In the genomic region with DNA sequence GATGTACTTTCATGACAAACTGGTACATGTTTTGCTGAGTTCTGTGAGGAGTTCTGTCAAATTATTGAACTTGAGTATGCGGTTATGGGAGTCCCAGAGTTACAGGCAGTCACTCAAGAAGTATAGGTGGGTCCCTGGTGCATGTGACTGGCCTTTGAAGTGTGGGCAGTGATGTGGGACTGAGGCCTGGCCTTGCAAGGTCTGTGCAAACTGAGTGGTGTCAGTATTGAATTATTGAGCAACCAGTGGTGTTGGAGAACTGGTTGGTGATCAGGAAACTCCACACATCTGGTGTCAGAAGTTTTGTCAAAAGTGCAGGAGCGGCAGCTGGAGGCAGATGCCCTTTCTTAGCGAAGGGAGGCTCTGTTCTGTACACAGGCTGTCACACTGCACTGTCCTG, we compare ENCODE assay signal across 31 cellular contexts.
"Had no signal": no experiment of that assay in that cellular context is flagged by ENCODE, and none has a peak within 500 bp of the region (broad histone marks: within the 10 kb centered on the region; RNA-seq: fewer than 3 reads in every experiment).

No MANE protein-coding gene starts in this region.

- H3K27ac Mint-ChIP-seq: activated CD4-positive, alpha-beta T cell treated with anti-CD3 and anti-CD28 coated beads for 36 hours; activated CD4-positive, alpha-beta T cell treated with anti-CD3 and anti-CD28 coated beads, Interleukin-2, amount 10 ng/mL, durations not matched to agents 7 days and 5 days; activated CD8-positive, alpha-beta T cell treated with anti-CD3 and anti-CD28 coated beads, Interleukin-2, amount 10 ng/mL, durations not matched to agents 7 days and 5 days; activated naive CD4-positive, alpha-beta T cell treated with anti-CD3 and anti-CD28 coated beads for 36 hours; activated naive CD4-positive, alpha-beta T cell treated with anti-CD3 and anti-CD28 coated beads, Interleukin-2, amount 50 U/mL, for 72 hours; activated T-helper 1 cell treated with anti-CD3 and anti-CD28 coated beads, Interleukin-12 subunit alpha, Interleukin-12 subunit beta, Interleukin-2, Interleukin-4 antibody, amounts not matched to agents 30 ng/mL and 10 ng/mL and 1 ng/mL, durations not matched to agents 14 hours and 24 hours and 36 hours; IgD-negative memory B cell; WTC11 had no signal

- H3K4me3 Mint-ChIP-seq: activated CD4-positive, alpha-beta T cell treated with anti-CD3 and anti-CD28 coated beads for 36 hours; activated CD4-positive, alpha-beta T cell treated with anti-CD3 and anti-CD28 coated beads, Interleukin-2, amount 10 ng/mL, durations not matched to agents 7 days and 5 days; activated CD8-positive, alpha-beta T cell treated with anti-CD3 and anti-CD28 coated beads, Interleukin-2, amount 10 ng/mL, durations not matched to agents 7 days and 5 days; activated naive CD4-positive, alpha-beta T cell treated with anti-CD3 and anti-CD28 coated beads for 36 hours; activated T-cell treated with anti-CD3 and anti-CD28 coated beads, Interleukin-2, amount 50 U/mL, for 4 hours; activated T-helper 1 cell treated with anti-CD3 and anti-CD28 coated beads, Interleukin-12 subunit alpha, Interleukin-12 subunit beta, Interleukin-2, Interleukin-4 antibody, amounts not matched to agents 30 ng/mL and 10 ng/mL and 1 ng/mL, durations not matched to agents 14 hours and 24 hours and 36 hours; WTC11 had no signal

- ATAC-seq: activated CD4-positive, alpha-beta T cell treated with anti-CD3 and anti-CD28 coated beads for 36 hours; activated CD4-positive, CD25-positive, alpha-beta regulatory T cell treated with anti-CD3 and anti-CD28 coated beads, Interleukin-2, amount 50 U/mL, for 24 hours; activated CD8-positive, alpha-beta T cell treated with anti-CD3 and anti-CD28 coated beads, Interleukin-2, amount 10 ng/mL, durations not matched to agents 7 days and 5 days; activated naive CD4-positive, alpha-beta T cell treated with anti-CD3 and anti-CD28 coated beads, Interleukin-2, amount 50 U/mL, for 72 hours; activated T-cell treated with anti-CD3 and anti-CD28 coated beads, Interleukin-2, amount 50 U/mL, for 4 hours; body of pancreas; Panc1; WTC11 had no signal

- H3K27me3 Mint-ChIP-seq: activated CD4-positive, alpha-beta T cell treated with anti-CD3 and anti-CD28 coated beads for 36 hours; activated CD4-positive, alpha-beta T cell treated with anti-CD3 and anti-CD28 coated beads, Interleukin-2, amount 10 ng/mL, durations not matched to agents 7 days and 5 days; IgD-negative memory B cell had no signal

- DNase-seq: activated CD4-positive, alpha-beta T cell treated with anti-CD3 and anti-CD28 coated beads for 36 hours; activated CD4-positive, alpha-beta T cell treated with anti-CD3 and anti-CD28 coated beads, Interleukin-2, amount 10 ng/mL, durations not matched to agents 7 days and 5 days; activated CD4-positive, alpha-beta T cell treated with anti-CD3 and anti-CD28 coated beads, Interleukin-2, amount 50 U/mL, for 48 hours; activated CD8-positive, alpha-beta T cell treated with anti-CD3 and anti-CD28 coated beads, Interleukin-2, amount 10 ng/mL, durations not matched to agents 7 days and 5 days; activated gamma-delta T cell treated with Interleukin-2 at 50 U/mL for 16 hours; activated naive CD4-positive, alpha-beta T cell treated with anti-CD3 and anti-CD28 coated beads for 36 hours; activated T-cell treated with anti-CD3 and anti-CD28 coated beads, Interleukin-2, amount 50 U/mL, for 4 hours; adrenal gland; body of pancreas; Karpas-422; KBM-7; MG63; NCI-H1092; NCI-H1436 treated with DMSO at 0.1 percent for 48 hours; NCI-H187; NCI-H2029 treated with DMSO at 0.1 percent for 48 hours; NCI-H2171 treated with DMSO at 0.1 percent for 48 hours; NCI-H226; NCI-H446 treated with DMSO at 0.1 percent for 48 hours; NCI-H524; NCI-H69; NCI-H82; SHP77; SJCRH30; T1000 had no signal

- H3K9me3 Mint-ChIP-seq: activated naive CD4-positive, alpha-beta T cell treated with anti-CD3 and anti-CD28 coated beads for 36 hours; activated T-cell treated with anti-CD3 and anti-CD28 coated beads, Interleukin-2, amount 50 U/mL, for 4 hours had no signal
